Comparison of ENCODE assay signal across 22 cellular contexts in the genomic region with DNA sequence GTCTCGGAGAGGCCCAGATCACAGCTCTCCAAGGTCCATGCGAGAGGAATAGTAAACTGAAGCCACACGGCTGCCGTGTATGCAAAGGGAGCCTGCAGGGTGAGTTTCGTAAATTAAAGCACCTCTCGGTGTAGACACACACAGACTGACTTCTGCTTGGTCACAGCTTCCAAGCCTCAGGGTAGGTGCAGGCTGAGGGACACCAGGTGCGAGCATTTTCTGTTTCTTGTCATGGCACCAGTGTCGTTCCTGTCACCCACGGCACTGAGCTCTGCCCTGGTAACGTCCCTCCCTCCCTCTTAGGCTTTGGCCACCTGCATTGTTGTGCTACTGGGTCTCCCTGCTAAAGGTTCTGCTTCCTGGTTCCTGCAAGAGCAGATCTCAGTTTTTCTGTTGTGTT.
"Had no signal": no experiment of that assay in that cellular context is flagged by ENCODE, and none has a peak within 500 bp of the region (broad histone marks: within the 10 kb centered on the region; RNA-seq: fewer than 3 reads in every experiment).

No MANE protein-coding gene starts in this region.

- H3K27ac Mint-ChIP-seq: activated T-helper 1 cell treated with anti-CD3 and anti-CD28 coated beads, Interleukin-12 subunit alpha, Interleukin-12 subunit beta, Interleukin-2, Interleukin-4 antibody, amounts not matched to agents 30 ng/mL and 10 ng/mL and 1 ng/mL, durations not matched to agents 14 hours and 24 hours and 36 hours; mesothelial cell of epicardium had no signal

- H3K4me3 Mint-ChIP-seq: activated CD4-positive, alpha-beta memory T cell treated with anti-CD3 and anti-CD28 coated beads for 36 hours; activated CD4-positive, alpha-beta T cell treated with anti-CD3 and anti-CD28 coated beads, Interleukin-2, amount 10 ng/mL, durations not matched to agents 24 days and 14 days; activated naive CD8-positive, alpha-beta T cell; activated T-helper 1 cell treated with anti-CD3 and anti-CD28 coated beads, Interleukin-12 subunit alpha, Interleukin-12 subunit beta, Interleukin-2, Interleukin-4 antibody, amounts not matched to agents 30 ng/mL and 10 ng/mL and 1 ng/mL, durations not matched to agents 14 hours and 24 hours and 36 hours; mesothelial cell of epicardium; naive B cell; neural crest cell had no signal

- H3K27me3 ChIP-seq: gastrocnemius medialis, hepatocyte, tibial nerve had no signal

- H3K9ac ChIP-seq: parathyroid adenoma had no signal

- H3K9me3 ChIP-seq: gastrocnemius medialis, psoas muscle had no signal

- H3K27me3 Mint-ChIP-seq: activated CD4-positive, alpha-beta memory T cell treated with anti-CD3 and anti-CD28 coated beads for 36 hours; activated CD4-positive, alpha-beta T cell treated with anti-CD3 and anti-CD28 coated beads, Interleukin-2, amount 10 ng/mL, durations not matched to agents 24 days and 14 days; activated naive CD8-positive, alpha-beta T cell; naive B cell had no signal

- H3K9me3 Mint-ChIP-seq: activated CD4-positive, alpha-beta memory T cell treated with anti-CD3 and anti-CD28 coated beads for 36 hours; activated CD4-positive, alpha-beta T cell treated with anti-CD3 and anti-CD28 coated beads, Interleukin-2, amount 10 ng/mL, durations not matched to agents 24 days and 14 days; activated T-helper 1 cell treated with anti-CD3 and anti-CD28 coated beads, Interleukin-12 subunit alpha, Interleukin-12 subunit beta, Interleukin-2, Interleukin-4 antibody, amounts not matched to agents 30 ng/mL and 10 ng/mL and 1 ng/mL, durations not matched to agents 14 hours and 24 hours and 36 hours; mesothelial cell of epicardium; neural crest cell had no signal

- H3K4me1 ChIP-seq: gastrocnemius medialis, parathyroid adenoma, psoas muscle, tibial nerve had no signal

- ATAC-seq: gastrocnemius medialis, psoas muscle had no signal

- DNase-seq: activated CD4-positive, alpha-beta memory T cell treated with anti-CD3 and anti-CD28 coated beads for 36 hours; activated CD4-positive, alpha-beta T cell treated with anti-CD3 and anti-CD28 coated beads, Interleukin-2, amount 10 ng/mL, durations not matched to agents 24 days and 14 days; activated CD4-positive, CD25-positive, alpha-beta regulatory T cell treated with anti-CD3 and anti-CD28 coated beads, Interleukin-2, amount 50 U/mL, for 72 hours; activated gamma-delta T cell; anterior cingulate cortex; effector CD8-positive, alpha-beta T cell; gastrocnemius medialis; glutamatergic neuron; islet precursor cell; mammary epithelial cell; naive B cell; nucleus accumbens; psoas muscle; stimulated activated naive CD4-positive, alpha-beta T cell treated with Interleukin-2 at 50 U/mL for 16 hours; T-helper 2 cell had no signal

- H3K4me3 ChIP-seq: gastrocnemius medialis, hepatocyte, psoas muscle, tibial nerve had no signal

- H3K4me1 Mint-ChIP-seq: activated CD4-positive, alpha-beta T cell treated with anti-CD3 and anti-CD28 coated beads, Interleukin-2, amount 10 ng/mL, durations not matched to agents 24 days and 14 days; mesothelial cell of epicardium; neural crest cell had no signal

- H3K27ac ChIP-seq: gastrocnemius medialis, hepatocyte, parathyroid adenoma, psoas muscle, tibial nerve had no signal
